In the genomic region with DNA sequence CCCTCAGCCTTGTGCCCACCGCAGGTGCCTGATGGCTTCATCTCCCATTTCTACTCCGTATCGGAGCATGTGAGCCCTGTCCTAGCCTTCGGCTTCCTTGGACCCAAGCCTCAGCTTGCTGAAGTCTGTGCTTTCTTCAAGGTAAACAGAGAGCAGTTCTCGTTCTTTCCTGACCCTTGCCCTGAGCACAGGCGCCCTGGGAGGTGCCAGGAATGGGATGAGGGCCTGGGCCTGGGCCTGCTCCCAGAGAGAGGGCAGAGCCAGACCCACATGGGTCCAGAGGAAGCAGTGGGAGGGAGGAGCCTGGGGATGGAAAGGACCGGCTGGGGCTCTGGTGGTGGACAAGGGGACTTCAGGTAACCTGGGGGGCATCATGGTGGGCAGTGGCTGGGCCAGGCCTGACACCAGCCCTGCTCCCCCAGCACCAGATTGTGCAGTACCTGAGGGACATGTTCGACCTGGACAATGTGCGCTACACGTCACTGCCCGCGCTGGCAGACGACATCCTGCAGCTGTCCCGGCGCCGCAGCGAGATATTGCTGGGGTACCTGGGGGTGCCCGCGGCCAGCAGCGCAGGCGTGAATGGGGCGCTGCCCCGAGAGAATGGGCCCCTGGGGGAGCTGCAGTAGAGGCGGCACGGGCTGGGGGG, we compare ENCODE assay signal across 15 cellular contexts. TPM values are rescaled to one million over a fixed set of nuclear protein-coding genes. Genes with fewer than 3 reads are reported as not detected.
DNase-seq lines count a peak whose midpoint lies in the region; ATAC-seq and TF ChIP-seq lines count a peak whose summit lies in the region.
"Had no signal": no experiment of that assay in that cellular context is flagged by ENCODE, and none has a peak within 500 bp of the region (broad histone marks: within the 10 kb centered on the region; RNA-seq: fewer than 3 reads in every experiment).

No MANE protein-coding gene starts in this region.

- peaks cover 59% of the 10 kb centered on the region for H3K4me1 Mint-ChIP-seq in activated CD4-positive, alpha-beta T cell treated with anti-CD3 and anti-CD28 coated beads, Interleukin-2, amount 10 ng/mL, durations not matched to agents 7 days and 5 days
- peaks cover 3% of the 10 kb centered on the region for H3K4me1 Mint-ChIP-seq in activated T-helper 17 cell treated with anti-CD3 and anti-CD28 coated beads, Interleukin-2, amount 50 U/mL, for 72 hours
- H3K4me1 Mint-ChIP-seq: neural progenitor cell had no signal

- WGBS in spleen, 5 donors, result 76 to 93% (median 82%) methylated on average over 7 to 25 of the region's 25 CpGs

- H3K36me3 ChIP-seq in spleen, result peaks cover 0 to 70% (median 38%) of the 10 kb centered on the region in 6 donors
- H3K36me3 ChIP-seq: neural progenitor cell had no signal

- no peaks in the 10 kb centered on the region for H3K27me3 ChIP-seq in spleen (replicated peaks in 1 of 7)
- H3K27me3 ChIP-seq: brain microvascular endothelial cell, neural progenitor cell had no signal

- H3K4me3 ChIP-seq in spleen, result peak overlapping the region in 1 of 8 donors; percentile 50
- H3K4me3 ChIP-seq: neural progenitor cell, smooth muscle cell had no signal

- peaks cover 3 to 53% (median 28%) of the 10 kb centered on the region in 6 donors for H3K4me1 ChIP-seq in spleen
- H3K4me1 ChIP-seq: neural progenitor cell had no signal

- H3K4me3 Mint-ChIP-seq in activated CD4-positive, alpha-beta T cell treated with anti-CD3 and anti-CD28 coated beads, Interleukin-2, amount 10 ng/mL, durations not matched to agents 7 days and 5 days, result no peak overlapping the region
- peak overlapping the region; percentile 52 for H3K4me3 Mint-ChIP-seq in activated T-helper 17 cell treated with anti-CD3 and anti-CD28 coated beads, Interleukin-2, amount 50 U/mL, for 72 hours
- H3K4me3 Mint-ChIP-seq: activated T-helper 1 cell treated with anti-CD3 and anti-CD28 coated beads, Interleukin-12 subunit alpha, Interleukin-12 subunit beta, Interleukin-2, Interleukin-4 antibody, amounts not matched to agents 30 ng/mL and 10 ng/mL and 1 ng/mL, durations not matched to agents 14 hours and 24 hours and 36 hours; neural progenitor cell; type B pancreatic cell had no signal

- H3K9me3 Mint-ChIP-seq in activated CD4-positive, alpha-beta T cell treated with anti-CD3 and anti-CD28 coated beads, Interleukin-2, amount 10 ng/mL, durations not matched to agents 7 days and 5 days, result no peaks in the 10 kb centered on the region
- H3K9me3 Mint-ChIP-seq in activated T-helper 17 cell treated with anti-CD3 and anti-CD28 coated beads, Interleukin-2, amount 50 U/mL, for 72 hours, result no peaks in the 10 kb centered on the region
- H3K9me3 Mint-ChIP-seq: activated T-helper 1 cell treated with anti-CD3 and anti-CD28 coated beads, Interleukin-12 subunit alpha, Interleukin-12 subunit beta, Interleukin-2, Interleukin-4 antibody, amounts not matched to agents 30 ng/mL and 10 ng/mL and 1 ng/mL, durations not matched to agents 14 hours and 24 hours and 36 hours; neural progenitor cell; type B pancreatic cell had no signal

- no peaks in the 10 kb centered on the region for H3K27me3 Mint-ChIP-seq in activated CD4-positive, alpha-beta T cell treated with anti-CD3 and anti-CD28 coated beads, Interleukin-2, amount 10 ng/mL, durations not matched to agents 7 days and 5 days
- H3K27me3 Mint-ChIP-seq in activated T-helper 17 cell treated with anti-CD3 and anti-CD28 coated beads, Interleukin-2, amount 50 U/mL, for 72 hours, result no peaks in the 10 kb centered on the region
- H3K27me3 Mint-ChIP-seq: type B pancreatic cell had no signal

- CTCF ChIA-PET in activated CD4-positive, alpha-beta T cell treated with anti-CD3 and anti-CD28 coated beads, Interleukin-2, amount 10 ng/mL, durations not matched to agents 7 days and 5 days (lab: Charles Lee), result interaction anchor here (1.1 to 1.4 kb wide), 3 partner anchors 10 to 34 kb away, joined by 3 read pairs; partner anchors contain the start of gene MIGA2

- no peak for DNase-seq in activated CD4-positive, alpha-beta T cell treated with anti-CD3 and anti-CD28 coated beads, Interleukin-2, amount 10 ng/mL, durations not matched to agents 7 days and 5 days
- no peak for DNase-seq in activated CD4-positive, alpha-beta T cell treated with anti-CD3 and anti-CD28 coated beads, Interleukin-2, amount 50 U/mL, for 4 hours
- DNase-seq in left colon (no peak), spleen (no peak), SKM-1 (lab: John Stamatoyannopoulos, UW; ENCODE audit: unreplicated experiment) (no peak), SW480 (ENCODE audit: low spot score) (no peak), AG20443 (ENCODE audit: low spot score) (no peak)
- DNase-seq: brain microvascular endothelial cell, kidney glomerular epithelial cell had no signal

- peaks cover 22% of the 10 kb centered on the region for H3K36me3 Mint-ChIP-seq in activated CD4-positive, alpha-beta T cell treated with anti-CD3 and anti-CD28 coated beads, Interleukin-2, amount 10 ng/mL, durations not matched to agents 7 days and 5 days (ENCODE audit: low read depth)
- peaks cover 15% of the 10 kb centered on the region for H3K36me3 Mint-ChIP-seq in activated T-helper 17 cell treated with anti-CD3 and anti-CD28 coated beads, Interleukin-2, amount 50 U/mL, for 72 hours (ENCODE audit: low read depth)

- POLR2A ChIA-PET in activated CD4-positive, alpha-beta T cell treated with anti-CD3 and anti-CD28 coated beads, Interleukin-2, amount 10 ng/mL, durations not matched to agents 7 days and 5 days (lab: Charles Lee), result no interaction called here

- peak overlapping the region; percentile 91 for H3K27ac Mint-ChIP-seq in activated CD4-positive, alpha-beta T cell treated with anti-CD3 and anti-CD28 coated beads, Interleukin-2, amount 10 ng/mL, durations not matched to agents 7 days and 5 days
- peak overlapping the region; percentile 89 for H3K27ac Mint-ChIP-seq in activated T-helper 17 cell treated with anti-CD3 and anti-CD28 coated beads, Interleukin-2, amount 50 U/mL, for 72 hours
- H3K27ac Mint-ChIP-seq: neural progenitor cell, type B pancreatic cell had no signal

- no peaks in the 10 kb centered on the region for H3K9me3 ChIP-seq in spleen
- H3K9me3 ChIP-seq: SK-N-SH had no signal

- intact Hi-C loops in left colon (cut with DNase I, micrococcal nuclease), result no loop called here
- intact Hi-C loops in spleen (cut with DNase I; ENCODE audit: low total_unique reads), result no loop called here

- no peak for TF ChIP-seq POLR2A in spleen (IDR thresholded peaks at IDR 0.05)

- TF ChIP-seq CTCF in spleen (IDR thresholded peaks at IDR 0.05 in 8 of 11, conservative IDR thresholded peaks at IDR 0.05 in 3 of 11), result no peak

- ATAC-seq in activated T-helper 17 cell treated with anti-CD3 and anti-CD28 coated beads, Interleukin-2, amount 50 U/mL, for 72 hours (replicated peaks), result no peak
- peak; percentile 67 for ATAC-seq in left colon

- peak overlapping the region in 7 of 8 donors; percentile 71 to 91 (median 81) for H3K27ac ChIP-seq in spleen
- H3K27ac ChIP-seq: brain microvascular endothelial cell, neural progenitor cell had no signal

RNA-seq across cellular contexts. Expression of gene DOLPP1, which starts 11.0 kb away (rescaled TPM):
- 10 to 100 TPM; 19.5 to 19.6 TPM for total RNA-seq in activated CD4-positive, alpha-beta T cell treated with anti-CD3 and anti-CD28 coated beads, Interleukin-2, amount 10 ng/mL, durations not matched to agents 7 days and 5 days
- 10 to 100 TPM; 12.3 to 20.8 TPM for total RNA-seq in activated T-helper 17 cell treated with anti-CD3 and anti-CD28 coated beads, Interleukin-2, amount 50 U/mL, for 72 hours
- 10 to 100 TPM; 44.4 to 53.1 TPM for total RNA-seq in left colon
- total RNA-seq in spleen, result 10 to 100 TPM in 2 of 7 donors, 1 to 10 TPM in 5; 6.0 to 10.1 (median 9.0) TPM
- polyA plus RNA-seq in spleen, result 1 to 10 TPM; 4.8 to 8.0 (median 5.1) TPM

RNA-seq across cellular contexts. Expression of gene MIGA2, which starts 33.5 kb away (rescaled TPM):
- total RNA-seq in activated CD4-positive, alpha-beta T cell treated with anti-CD3 and anti-CD28 coated beads, Interleukin-2, amount 10 ng/mL, durations not matched to agents 7 days and 5 days, result 10 to 100 TPM; 33.8 to 43.1 TPM
- 10 to 100 TPM; 23.8 to 35.0 TPM for total RNA-seq in activated T-helper 17 cell treated with anti-CD3 and anti-CD28 coated beads, Interleukin-2, amount 50 U/mL, for 72 hours
- total RNA-seq in left colon (10 to 100 TPM; 68.3 to 71.3 TPM), spleen (10 to 100 TPM; 22.7 to 47.1 (median 34.4) TPM)
- 10 to 100 TPM; 20.2 to 34.5 (median 30.3) TPM for polyA plus RNA-seq in spleen

RNA-seq across cellular contexts. Expression of gene CRAT, which starts 40.6 kb away (rescaled TPM):
- total RNA-seq in activated CD4-positive, alpha-beta T cell treated with anti-CD3 and anti-CD28 coated beads, Interleukin-2, amount 10 ng/mL, durations not matched to agents 7 days and 5 days, result 10 to 100 TPM; 20.4 to 25.2 TPM
- total RNA-seq in activated T-helper 17 cell treated with anti-CD3 and anti-CD28 coated beads, Interleukin-2, amount 50 U/mL, for 72 hours, result 10 to 100 TPM; 19.8 to 21.8 TPM
- total RNA-seq in left colon, result 10 to 100 TPM; 62.4 to 76.1 TPM
- total RNA-seq in spleen, result 10 to 100 TPM; 14.9 to 32.3 (median 23.9) TPM
- 10 to 100 TPM in 1 of 3 donors, 1 to 10 TPM in 2; 5.7 to 11.8 (median 7.1) TPM for polyA plus RNA-seq in spleen

RNA-seq across cellular contexts. Expression of gene PTPA, which starts 41.3 kb away (rescaled TPM):
- total RNA-seq in activated CD4-positive, alpha-beta T cell treated with anti-CD3 and anti-CD28 coated beads, Interleukin-2, amount 10 ng/mL, durations not matched to agents 7 days and 5 days, result 100 to 1,000 TPM in 1 of 2 experiments, 10 to 100 TPM in 1; 96.4 to 111 TPM
- 100 to 1,000 TPM in 1 of 2 donors, 10 to 100 TPM in 1; 77.9 to 131 TPM for total RNA-seq in activated T-helper 17 cell treated with anti-CD3 and anti-CD28 coated beads, Interleukin-2, amount 50 U/mL, for 72 hours
- total RNA-seq in left colon (10 to 100 TPM; 90.8 to 91.9 TPM), spleen (100 to 1,000 TPM in 3 of 7 donors, 10 to 100 TPM in 4; 71.5 to 107 (median 88.9) TPM)
- polyA plus RNA-seq in spleen, result 100 to 1,000 TPM in 1 of 3 donors, 10 to 100 TPM in 2; 38.8 to 104 (median 65.4) TPM

RNA-seq across cellular contexts. Expression of gene SH3GLB2, which starts 41.8 kb away (rescaled TPM):
- 100 to 1,000 TPM; 111 to 124 TPM for total RNA-seq in activated CD4-positive, alpha-beta T cell treated with anti-CD3 and anti-CD28 coated beads, Interleukin-2, amount 10 ng/mL, durations not matched to agents 7 days and 5 days
- 10 to 100 TPM; 57.7 to 76.0 TPM for total RNA-seq in activated T-helper 17 cell treated with anti-CD3 and anti-CD28 coated beads, Interleukin-2, amount 50 U/mL, for 72 hours
- total RNA-seq in left colon, result 100 to 1,000 TPM; 158 to 169 TPM
- total RNA-seq in spleen, result 10 to 100 TPM; 69.1 to 87.3 (median 75.9) TPM
- 100 to 1,000 TPM in 1 of 3 donors, 10 to 100 TPM in 2; 53.3 to 109 (median 77.8) TPM for polyA plus RNA-seq in spleen
